Comparison of ENCODE assay signal across 7 cellular contexts in genomic region chr10:77637986-77638765, GRCh38. TPM values are rescaled to one million over a fixed set of nuclear protein-coding genes. Genes with fewer than 3 reads are reported as not detected.
DNase-seq lines count a peak whose midpoint lies in the region; ATAC-seq and TF ChIP-seq lines count a peak whose summit lies in the region.

No MANE protein-coding gene starts in this region.

- H3K9me3 Mint-ChIP-seq in endothelial cell (ENCODE audit: unreplicated experiment), result no peaks in the 10 kb centered on the region
- H3K9me3 Mint-ChIP-seq in naive thymus-derived CD8-positive, alpha-beta T cell, result peaks cover 0 to 2% (median 0%) of the 10 kb centered on the region in 9 donors

- ATAC-seq in GM18868 (IDR thresholded peaks at IDR 0.05; ENCODE audit: unreplicated experiment), result peak; percentile 32
- ATAC-seq in naive thymus-derived CD8-positive, alpha-beta T cell, result peak in 1 of 2 donors; percentile 16
- no peak for ATAC-seq in activated CD4-positive, CD25-positive, alpha-beta regulatory T cell treated with anti-CD3 and anti-CD28 coated beads, Interleukin-2, amount 50 U/mL, for 24 hours
- ATAC-seq in GM21619 (IDR thresholded peaks at IDR 0.05; ENCODE audit: unreplicated experiment), result no peak
- ATAC-seq in HG02763 (IDR thresholded peaks at IDR 0.05; ENCODE audit: unreplicated experiment), result no peak

- peaks cover 4% of the 10 kb centered on the region for H3K36me3 Mint-ChIP-seq in endothelial cell (ENCODE audit: low read depth, unreplicated experiment)
- H3K36me3 Mint-ChIP-seq in naive thymus-derived CD8-positive, alpha-beta T cell, result no peaks in the 10 kb centered on the region

- DNase-seq in NCI-H510A treated with DMSO at 0.1 percent for 48 hours (lab: John Stamatoyannopoulos, UW) (peak; percentile 41), endothelial cell (ENCODE audit: low spot score) (peak; percentile 52)
- no peak for DNase-seq in naive thymus-derived CD8-positive, alpha-beta T cell

- peak overlapping the region; percentile 81 for H3K4me3 Mint-ChIP-seq in endothelial cell (ENCODE audit: unreplicated experiment)
- H3K4me3 Mint-ChIP-seq in naive thymus-derived CD8-positive, alpha-beta T cell, result peak overlapping the region in 6 of 10 donors; percentile 31 to 74 (median 62)

- H3K27ac Mint-ChIP-seq in endothelial cell (ENCODE audit: unreplicated experiment), result no peak overlapping the region
- no peak overlapping the region for H3K27ac Mint-ChIP-seq in naive thymus-derived CD8-positive, alpha-beta T cell

- H3K27me3 Mint-ChIP-seq in endothelial cell (ENCODE audit: unreplicated experiment), result peaks cover 29% of the 10 kb centered on the region
- peaks cover 24 to 85% (median 63%) of the 10 kb centered on the region in 5 donors for H3K27me3 Mint-ChIP-seq in naive thymus-derived CD8-positive, alpha-beta T cell

- POLR2A ChIA-PET in naive thymus-derived CD8-positive, alpha-beta T cell (lab: Charles Lee), result no interaction called here

- no peak for TF ChIP-seq CTCF in endothelial cell (IDR thresholded peaks at IDR 0.05; ENCODE audit: unreplicated experiment)

- peaks cover 9% of the 10 kb centered on the region for H3K4me1 Mint-ChIP-seq in endothelial cell (ENCODE audit: unreplicated experiment)
- peaks cover 6 to 15% (median 12%) of the 10 kb centered on the region in 4 donors for H3K4me1 Mint-ChIP-seq in naive thymus-derived CD8-positive, alpha-beta T cell

RNA-seq across cellular contexts. Expression of gene KCNMA1, which starts 0.6 kb away (rescaled TPM):
- total RNA-seq in endothelial cell (ENCODE audit: unreplicated experiment), result 5.1 TPM
- total RNA-seq in naive thymus-derived CD8-positive, alpha-beta T cell, result not detected
- not detected for polyA plus RNA-seq in naive thymus-derived CD8-positive, alpha-beta T cell

Comparison
In these comparisons a context has a peak if more than half of its experiments do, and no peak if none do; other contexts are left out.
1. DNase-seq: peak in NCI-H510A treated with DMSO at 0.1 percent for 48 hours (single experiment) and endothelial cell (single experiment); none in naive thymus-derived CD8-positive, alpha-beta T cell (0 of 10).